Comparison of ENCODE assay signal across 33 cellular contexts in genomic region chr4:81528200-81528599, GRCh38. TPM values are rescaled to one million over a fixed set of nuclear protein-coding genes. Genes with fewer than 3 reads are reported as not detected.
"Had no signal": no experiment of that assay in that cellular context is flagged by ENCODE, and none has a peak within 500 bp of the region (broad histone marks: within the 10 kb centered on the region; RNA-seq: fewer than 3 reads in every experiment).

No MANE protein-coding gene starts in this region.

- H3K27me3 Mint-ChIP-seq: activated B cell treated with CpG ODN at 0.5 μM for 24 hours; activated CD8-positive, alpha-beta T cell treated with anti-CD3 and anti-CD28 coated beads for 36 hours; activated naive CD8-positive, alpha-beta T cell; activated T-helper 17 cell treated with anti-CD3 and anti-CD28 coated beads, Interleukin-2, amount 50 U/mL, for 72 hours; effector memory CD8-positive, alpha-beta T cell; T-helper 17 cell had no signal

- DNase-seq: activated B cell treated with CpG ODN at 0.5 μM for 24 hours; activated CD4-positive, alpha-beta T cell treated with anti-CD3 and anti-CD28 coated beads for 48 hours; activated CD4-positive, alpha-beta T cell treated with anti-CD3 and anti-CD28 coated beads, Interleukin-2, amount 50 U/mL, for 1 hour; activated CD4-positive, alpha-beta T cell treated with anti-CD3 and anti-CD28 coated beads, Interleukin-2, amount 50 U/mL, for 48 hours; activated CD8-positive, alpha-beta memory T cell treated with anti-CD3 and anti-CD28 coated beads for 24 hours; activated CD8-positive, alpha-beta T cell treated with anti-CD3 and anti-CD28 coated beads for 36 hours; activated effector memory CD4-positive, alpha-beta T cell treated with Interleukin-2 at 50 U/mL for 16 hours; activated gamma-delta T cell treated with Interleukin-2 at 50 U/mL for 16 hours; activated naive CD4-positive, alpha-beta T cell treated with anti-CD3 and anti-CD28 coated beads, Interleukin-2, amount 50 U/mL, for 16 hours; activated naive CD4-positive, alpha-beta T cell treated with Interleukin-2 at 50 U/mL for 16 hours; activated T-cell treated with anti-CD3 and anti-CD28 coated beads, Interleukin-2, amount 50 U/mL, for 4 hours; amniotic stem cell; anterior cingulate cortex; brain microvascular endothelial cell; caudate nucleus; cortex of kidney; dermis blood vessel endothelial cell; effector CD4-positive, alpha-beta T cell; effector memory CD8-positive, alpha-beta T cell; esophagus squamous epithelium; foreskin melanocyte; T-helper 1 cell; T-helper 17 cell; T1000; WERI-Rb-1 had no signal

- H3K4me1 Mint-ChIP-seq: activated T-helper 17 cell treated with anti-CD3 and anti-CD28 coated beads, Interleukin-2, amount 50 U/mL, for 72 hours; T-helper 17 cell had no signal

- H3K27me3 ChIP-seq: brain microvascular endothelial cell, esophagus squamous epithelium, gastroesophageal sphincter had no signal

- H3K9me3 Mint-ChIP-seq: effector memory CD8-positive, alpha-beta T cell had no signal

- H3K27ac ChIP-seq: brain microvascular endothelial cell, epithelial cell of prostate, esophagus squamous epithelium, gastroesophageal sphincter, WERI-Rb-1 had no signal

- H3K36me3 ChIP-seq: brain microvascular endothelial cell, esophagus squamous epithelium, gastroesophageal sphincter, WERI-Rb-1 had no signal

- H3K4me3 ChIP-seq: esophagus squamous epithelium, gastroesophageal sphincter had no signal

- ATAC-seq: activated CD4-positive, CD25-positive, alpha-beta regulatory T cell treated with anti-CD3 and anti-CD28 coated beads, Interleukin-2, amount 50 U/mL, for 24 hours; activated CD8-positive, alpha-beta T cell treated with anti-CD3 and anti-CD28 coated beads for 36 hours; activated T-cell treated with anti-CD3 and anti-CD28 coated beads, Interleukin-2, amount 50 U/mL, for 4 hours; activated T-helper 17 cell treated with anti-CD3 and anti-CD28 coated beads, Interleukin-2, amount 50 U/mL, for 72 hours; effector memory CD8-positive, alpha-beta T cell; gastroesophageal sphincter; T-helper 17 cell had no signal

- H3K4me1 ChIP-seq: esophagus squamous epithelium, gastroesophageal sphincter had no signal

- H3K4me3 Mint-ChIP-seq: activated B cell treated with CpG ODN at 0.5 μM for 24 hours; activated CD8-positive, alpha-beta T cell treated with anti-CD3 and anti-CD28 coated beads for 36 hours; activated naive CD8-positive, alpha-beta T cell; activated T-cell treated with anti-CD3 and anti-CD28 coated beads, Interleukin-2, amount 50 U/mL, for 4 hours; activated T-helper 17 cell treated with anti-CD3 and anti-CD28 coated beads, Interleukin-2, amount 50 U/mL, for 72 hours; effector memory CD8-positive, alpha-beta T cell; T-helper 17 cell; T-helper 2 cell treated with Interferon-gamma antibody and Interleukin-4, amounts not matched to agents 5 μg/mL and 100 μg/mL, for 36 hours had no signal

- H3K27ac Mint-ChIP-seq: activated B cell treated with CpG ODN at 0.5 μM for 24 hours; activated CD8-positive, alpha-beta T cell treated with anti-CD3 and anti-CD28 coated beads for 36 hours; activated naive CD8-positive, alpha-beta T cell; activated T-helper 17 cell treated with anti-CD3 and anti-CD28 coated beads, Interleukin-2, amount 50 U/mL, for 72 hours; effector memory CD8-positive, alpha-beta T cell; T-helper 17 cell; T-helper 2 cell treated with Interferon-gamma antibody and Interleukin-4, amounts not matched to agents 5 μg/mL and 100 μg/mL, for 36 hours had no signal

RNA-seq across cellular contexts. Expression of gene RASGEF1B, which starts 56.5 kb away (rescaled TPM):
- total RNA-seq: endothelial cell of umbilical vein, fibroblast of villous mesenchyme had no signal
- polyA plus RNA-seq: endothelial cell of umbilical vein had no signal
